ENCODE assay signal across 1 cellular context in genomic region chr5:34976347-34976746, GRCh38.
TF ChIP-seq lines count a peak whose summit lies in the region.

No MANE protein-coding gene starts in this region.

TF ChIP-seq in WTC11, 78 proteins besides CTCF, POLR2A, EP300 and RAD21 (continued from another document):
- TF ChIP-seq, protein P1, sequence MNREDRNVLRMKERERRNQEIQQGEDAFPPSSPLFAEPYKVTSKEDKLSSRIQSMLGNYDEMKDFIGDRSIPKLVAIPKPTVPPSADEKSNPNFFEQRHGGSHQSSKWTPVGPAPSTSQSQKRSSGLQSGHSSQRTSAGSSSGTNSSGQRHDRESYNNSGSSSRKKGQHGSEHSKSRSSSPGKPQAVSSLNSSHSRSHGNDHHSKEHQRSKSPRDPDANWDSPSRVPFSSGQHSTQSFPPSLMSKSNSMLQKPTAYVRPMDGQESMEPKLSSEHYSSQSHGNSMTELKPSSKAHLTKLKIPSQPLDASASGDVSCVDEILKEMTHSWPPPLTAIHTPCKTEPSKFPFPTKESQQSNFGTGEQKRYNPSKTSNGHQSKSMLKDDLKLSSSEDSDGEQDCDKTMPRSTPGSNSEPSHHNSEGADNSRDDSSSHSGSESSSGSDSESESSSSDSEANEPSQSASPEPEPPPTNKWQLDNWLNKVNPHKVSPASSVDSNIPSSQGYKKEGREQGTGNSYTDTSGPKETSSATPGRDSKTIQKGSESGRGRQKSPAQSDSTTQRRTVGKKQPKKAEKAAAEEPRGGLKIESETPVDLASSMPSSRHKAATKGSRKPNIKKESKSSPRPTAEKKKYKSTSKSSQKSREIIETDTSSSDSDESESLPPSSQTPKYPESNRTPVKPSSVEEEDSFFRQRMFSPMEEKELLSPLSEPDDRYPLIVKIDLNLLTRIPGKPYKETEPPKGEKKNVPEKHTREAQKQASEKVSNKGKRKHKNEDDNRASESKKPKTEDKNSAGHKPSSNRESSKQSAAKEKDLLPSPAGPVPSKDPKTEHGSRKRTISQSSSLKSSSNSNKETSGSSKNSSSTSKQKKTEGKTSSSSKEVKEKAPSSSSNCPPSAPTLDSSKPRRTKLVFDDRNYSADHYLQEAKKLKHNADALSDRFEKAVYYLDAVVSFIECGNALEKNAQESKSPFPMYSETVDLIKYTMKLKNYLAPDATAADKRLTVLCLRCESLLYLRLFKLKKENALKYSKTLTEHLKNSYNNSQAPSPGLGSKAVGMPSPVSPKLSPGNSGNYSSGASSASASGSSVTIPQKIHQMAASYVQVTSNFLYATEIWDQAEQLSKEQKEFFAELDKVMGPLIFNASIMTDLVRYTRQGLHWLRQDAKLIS (CRISPR knock-in tag; IDR thresholded peaks at IDR 0.05; ENCODE audit: borderline replicate concordance), result no peak
- TF ChIP-seq SP1 (CRISPR knock-in tag; conservative IDR thresholded peaks at IDR 0.05) (no peak), ATF1 (CRISPR knock-in tag; IDR thresholded peaks at IDR 0.05) (no peak), NR2C2 (CRISPR knock-in tag; IDR thresholded peaks at IDR 0.05) (no peak), ZNF232 (CRISPR knock-in tag; IDR thresholded peaks at IDR 0.05) (no peak), E2F1 (CRISPR knock-in tag; IDR thresholded peaks at IDR 0.05) (no peak)
- TF ChIP-seq, protein P2, sequence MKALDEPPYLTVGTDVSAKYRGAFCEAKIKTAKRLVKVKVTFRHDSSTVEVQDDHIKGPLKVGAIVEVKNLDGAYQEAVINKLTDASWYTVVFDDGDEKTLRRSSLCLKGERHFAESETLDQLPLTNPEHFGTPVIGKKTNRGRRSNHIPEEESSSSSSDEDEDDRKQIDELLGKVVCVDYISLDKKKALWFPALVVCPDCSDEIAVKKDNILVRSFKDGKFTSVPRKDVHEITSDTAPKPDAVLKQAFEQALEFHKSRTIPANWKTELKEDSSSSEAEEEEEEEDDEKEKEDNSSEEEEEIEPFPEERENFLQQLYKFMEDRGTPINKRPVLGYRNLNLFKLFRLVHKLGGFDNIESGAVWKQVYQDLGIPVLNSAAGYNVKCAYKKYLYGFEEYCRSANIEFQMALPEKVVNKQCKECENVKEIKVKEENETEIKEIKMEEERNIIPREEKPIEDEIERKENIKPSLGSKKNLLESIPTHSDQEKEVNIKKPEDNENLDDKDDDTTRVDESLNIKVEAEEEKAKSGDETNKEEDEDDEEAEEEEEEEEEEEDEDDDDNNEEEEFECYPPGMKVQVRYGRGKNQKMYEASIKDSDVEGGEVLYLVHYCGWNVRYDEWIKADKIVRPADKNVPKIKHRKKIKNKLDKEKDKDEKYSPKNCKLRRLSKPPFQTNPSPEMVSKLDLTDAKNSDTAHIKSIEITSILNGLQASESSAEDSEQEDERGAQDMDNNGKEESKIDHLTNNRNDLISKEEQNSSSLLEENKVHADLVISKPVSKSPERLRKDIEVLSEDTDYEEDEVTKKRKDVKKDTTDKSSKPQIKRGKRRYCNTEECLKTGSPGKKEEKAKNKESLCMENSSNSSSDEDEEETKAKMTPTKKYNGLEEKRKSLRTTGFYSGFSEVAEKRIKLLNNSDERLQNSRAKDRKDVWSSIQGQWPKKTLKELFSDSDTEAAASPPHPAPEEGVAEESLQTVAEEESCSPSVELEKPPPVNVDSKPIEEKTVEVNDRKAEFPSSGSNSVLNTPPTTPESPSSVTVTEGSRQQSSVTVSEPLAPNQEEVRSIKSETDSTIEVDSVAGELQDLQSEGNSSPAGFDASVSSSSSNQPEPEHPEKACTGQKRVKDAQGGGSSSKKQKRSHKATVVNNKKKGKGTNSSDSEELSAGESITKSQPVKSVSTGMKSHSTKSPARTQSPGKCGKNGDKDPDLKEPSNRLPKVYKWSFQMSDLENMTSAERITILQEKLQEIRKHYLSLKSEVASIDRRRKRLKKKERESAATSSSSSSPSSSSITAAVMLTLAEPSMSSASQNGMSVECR (CRISPR knock-in tag; IDR thresholded peaks at IDR 0.05; ENCODE audit: borderline replicate concordance), result no peak
- TF ChIP-seq, protein P3, sequence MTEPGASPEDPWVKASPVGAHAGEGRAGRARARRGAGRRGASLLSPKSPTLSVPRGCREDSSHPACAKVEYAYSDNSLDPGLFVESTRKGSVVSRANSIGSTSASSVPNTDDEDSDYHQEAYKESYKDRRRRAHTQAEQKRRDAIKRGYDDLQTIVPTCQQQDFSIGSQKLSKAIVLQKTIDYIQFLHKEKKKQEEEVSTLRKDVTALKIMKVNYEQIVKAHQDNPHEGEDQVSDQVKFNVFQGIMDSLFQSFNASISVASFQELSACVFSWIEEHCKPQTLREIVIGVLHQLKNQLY (CRISPR knock-in tag; IDR thresholded peaks at IDR 0.05), result no peak
- TF ChIP-seq, protein P4, sequence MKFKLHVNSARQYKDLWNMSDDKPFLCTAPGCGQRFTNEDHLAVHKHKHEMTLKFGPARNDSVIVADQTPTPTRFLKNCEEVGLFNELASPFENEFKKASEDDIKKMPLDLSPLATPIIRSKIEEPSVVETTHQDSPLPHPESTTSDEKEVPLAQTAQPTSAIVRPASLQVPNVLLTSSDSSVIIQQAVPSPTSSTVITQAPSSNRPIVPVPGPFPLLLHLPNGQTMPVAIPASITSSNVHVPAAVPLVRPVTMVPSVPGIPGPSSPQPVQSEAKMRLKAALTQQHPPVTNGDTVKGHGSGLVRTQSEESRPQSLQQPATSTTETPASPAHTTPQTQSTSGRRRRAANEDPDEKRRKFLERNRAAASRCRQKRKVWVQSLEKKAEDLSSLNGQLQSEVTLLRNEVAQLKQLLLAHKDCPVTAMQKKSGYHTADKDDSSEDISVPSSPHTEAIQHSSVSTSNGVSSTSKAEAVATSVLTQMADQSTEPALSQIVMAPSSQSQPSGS (CRISPR knock-in tag; IDR thresholded peaks at IDR 0.05; ENCODE audit: borderline replicate concordance, low read depth), result no peak
- TF ChIP-seq, protein P5, sequence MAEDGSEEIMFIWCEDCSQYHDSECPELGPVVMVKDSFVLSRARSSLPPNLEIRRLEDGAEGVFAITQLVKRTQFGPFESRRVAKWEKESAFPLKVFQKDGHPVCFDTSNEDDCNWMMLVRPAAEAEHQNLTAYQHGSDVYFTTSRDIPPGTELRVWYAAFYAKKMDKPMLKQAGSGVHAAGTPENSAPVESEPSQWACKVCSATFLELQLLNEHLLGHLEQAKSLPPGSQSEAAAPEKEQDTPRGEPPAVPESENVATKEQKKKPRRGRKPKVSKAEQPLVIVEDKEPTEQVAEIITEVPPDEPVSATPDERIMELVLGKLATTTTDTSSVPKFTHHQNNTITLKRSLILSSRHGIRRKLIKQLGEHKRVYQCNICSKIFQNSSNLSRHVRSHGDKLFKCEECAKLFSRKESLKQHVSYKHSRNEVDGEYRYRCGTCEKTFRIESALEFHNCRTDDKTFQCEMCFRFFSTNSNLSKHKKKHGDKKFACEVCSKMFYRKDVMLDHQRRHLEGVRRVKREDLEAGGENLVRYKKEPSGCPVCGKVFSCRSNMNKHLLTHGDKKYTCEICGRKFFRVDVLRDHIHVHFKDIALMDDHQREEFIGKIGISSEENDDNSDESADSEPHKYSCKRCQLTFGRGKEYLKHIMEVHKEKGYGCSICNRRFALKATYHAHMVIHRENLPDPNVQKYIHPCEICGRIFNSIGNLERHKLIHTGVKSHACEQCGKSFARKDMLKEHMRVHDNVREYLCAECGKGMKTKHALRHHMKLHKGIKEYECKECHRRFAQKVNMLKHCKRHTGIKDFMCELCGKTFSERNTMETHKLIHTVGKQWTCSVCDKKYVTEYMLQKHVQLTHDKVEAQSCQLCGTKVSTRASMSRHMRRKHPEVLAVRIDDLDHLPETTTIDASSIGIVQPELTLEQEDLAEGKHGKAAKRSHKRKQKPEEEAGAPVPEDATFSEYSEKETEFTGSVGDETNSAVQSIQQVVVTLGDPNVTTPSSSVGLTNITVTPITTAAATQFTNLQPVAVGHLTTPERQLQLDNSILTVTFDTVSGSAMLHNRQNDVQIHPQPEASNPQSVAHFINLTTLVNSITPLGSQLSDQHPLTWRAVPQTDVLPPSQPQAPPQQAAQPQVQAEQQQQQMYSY (CRISPR knock-in tag; IDR thresholded peaks at IDR 0.05), result no peak
